20 cellular contexts compared by ENCODE assay signal in genomic region chr10:81179324-81179723, GRCh38.
"Had no signal": no experiment of that assay in that cellular context is flagged by ENCODE, and none has a peak within 500 bp of the region (broad histone marks: within the 10 kb centered on the region; RNA-seq: fewer than 3 reads in every experiment).

No MANE protein-coding gene starts in this region.

- ATAC-seq: activated CD8-positive, alpha-beta memory T cell treated with anti-CD3 and anti-CD28 coated beads, Interleukin-2, amount 10 ng/mL, durations not matched to agents 7 days and 5 days; activated CD8-positive, alpha-beta T cell treated with anti-CD3 and anti-CD28 coated beads for 36 hours; body of pancreas; sciatic nerve had no signal

- FAIRE-seq: small intestine had no signal

- H3K27ac ChIP-seq: body of pancreas, cardiac muscle cell, transverse colon, vagina had no signal

- H3K27me3 ChIP-seq: body of pancreas, cardiac muscle cell, transverse colon, vagina had no signal

- DNase-seq: activated CD4-positive, alpha-beta T cell treated with anti-CD3 and anti-CD28 coated beads, Interleukin-2, amount 10 ng/mL, durations not matched to agents 7 days and 5 days; activated CD4-positive, CD25-positive, alpha-beta regulatory T cell treated with anti-CD3 and anti-CD28 coated beads, Interleukin-2, amount 50 U/mL, for 72 hours; activated CD8-positive, alpha-beta memory T cell treated with anti-CD3 and anti-CD28 coated beads, Interleukin-2, amount 10 ng/mL, durations not matched to agents 7 days and 5 days; activated CD8-positive, alpha-beta T cell treated with anti-CD3 and anti-CD28 coated beads for 36 hours; activated effector memory CD4-positive, alpha-beta T cell treated with anti-CD3 and anti-CD28 coated beads, Interleukin-2, amount 50 U/mL, for 16 hours; activated naive CD4-positive, alpha-beta T cell treated with anti-CD3 and anti-CD28 coated beads, Interleukin-2, amount 10 ng/mL, durations not matched to agents 7 days and 5 days; activated T-cell treated with anti-CD3 and anti-CD28 coated beads for 4 hours; body of pancreas; effector CD4-positive, alpha-beta T cell; hippocampal formation; nephron progenitor cell; posterior cingulate gyrus; small intestine; stimulated activated CD4-positive, alpha-beta T cell treated with anti-CD3 and anti-CD28 coated beads, Interleukin-15, amount 100 ng/mL, for 24 hours; stimulated activated CD8-positive, alpha-beta memory T cell treated with anti-CD3 and anti-CD28 coated beads, Interleukin-4, amount 100 ng/mL, for 48 hours; stimulated activated naive B cell treated with anti-CD40 and anti-IgM and Interleukin-4, amounts not matched to agents 10 μg/mL and 1 μg/mL and 100 μg/mL, for 72 hours had no signal

- H3K9me3 ChIP-seq: body of pancreas, vagina had no signal

- H3K36me3 ChIP-seq: cardiac muscle cell, transverse colon, vagina had no signal

- H3K4me1 ChIP-seq: body of pancreas, transverse colon, vagina had no signal

- H3K4me3 ChIP-seq: body of pancreas, cardiac muscle cell, transverse colon, vagina had no signal
